In the genomic region with DNA sequence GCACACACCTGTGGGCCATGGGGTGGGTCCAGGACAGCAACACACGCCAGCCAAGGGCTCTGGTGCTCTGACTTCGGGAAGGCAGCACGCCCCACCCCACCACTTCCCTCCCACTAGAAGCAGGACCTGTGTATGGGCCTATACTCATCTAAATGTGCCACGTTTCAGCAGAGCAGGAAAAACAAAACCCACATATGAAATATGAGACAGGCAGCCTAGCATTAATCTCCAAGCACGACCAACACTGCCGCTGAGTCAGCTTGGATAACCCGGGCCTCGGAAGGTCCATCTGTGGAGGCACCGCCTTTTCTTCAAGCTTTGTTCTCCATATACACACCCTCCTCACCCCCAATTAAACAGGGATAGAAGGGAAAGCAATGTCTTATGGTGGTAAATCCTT, we compare ENCODE assay signal across 1 cellular context.
TF ChIP-seq lines count a peak whose summit lies in the region.

No MANE protein-coding gene starts in this region.

TF ChIP-seq in K562, 482 proteins besides CTCF, POLR2A, EP300 and RAD21 (continued from another document and continues in another):
- TF ChIP-seq GMEB1 (CRISPR knock-in tag; IDR thresholded peaks at IDR 0.05), result no peak
- 0 out of 2 replicates have a peak, but pooled peaks have one; percentile 20 for TF ChIP-seq TCF3 (CRISPR knock-in tag; IDR thresholded peaks at IDR 0.05)
- no peak for TF ChIP-seq PCBP2 (IDR thresholded peaks at IDR 0.05; ENCODE audit: low read depth, low read length, poor library complexity, severe bottlenecking)
- TF ChIP-seq STAT5B (CRISPR knock-in tag; IDR thresholded peaks at IDR 0.05), result no peak
- no peak for TF ChIP-seq PBX2 (CRISPR knock-in tag; IDR thresholded peaks at IDR 0.05; ENCODE audit: low read depth)
- TF ChIP-seq PBX2 (tag; conservative IDR thresholded peaks at IDR 0.05; ENCODE audit: low read depth), result peak; percentile 60; the same call in 1 of the 2 replicates
- no peak for TF ChIP-seq ZNF639 (CRISPR knock-in tag; conservative IDR thresholded peaks at IDR 0.05 in 1 of 2, IDR thresholded peaks at IDR 0.05 in 1 of 2)
- TF ChIP-seq POLR2B (IDR thresholded peaks at IDR 0.05; ENCODE audit: low read depth, partially characterized antibody), result no peak
- no peak for TF ChIP-seq ZNF143 (CRISPR knock-in tag; IDR thresholded peaks at IDR 0.05)
- TF ChIP-seq, protein P1, sequence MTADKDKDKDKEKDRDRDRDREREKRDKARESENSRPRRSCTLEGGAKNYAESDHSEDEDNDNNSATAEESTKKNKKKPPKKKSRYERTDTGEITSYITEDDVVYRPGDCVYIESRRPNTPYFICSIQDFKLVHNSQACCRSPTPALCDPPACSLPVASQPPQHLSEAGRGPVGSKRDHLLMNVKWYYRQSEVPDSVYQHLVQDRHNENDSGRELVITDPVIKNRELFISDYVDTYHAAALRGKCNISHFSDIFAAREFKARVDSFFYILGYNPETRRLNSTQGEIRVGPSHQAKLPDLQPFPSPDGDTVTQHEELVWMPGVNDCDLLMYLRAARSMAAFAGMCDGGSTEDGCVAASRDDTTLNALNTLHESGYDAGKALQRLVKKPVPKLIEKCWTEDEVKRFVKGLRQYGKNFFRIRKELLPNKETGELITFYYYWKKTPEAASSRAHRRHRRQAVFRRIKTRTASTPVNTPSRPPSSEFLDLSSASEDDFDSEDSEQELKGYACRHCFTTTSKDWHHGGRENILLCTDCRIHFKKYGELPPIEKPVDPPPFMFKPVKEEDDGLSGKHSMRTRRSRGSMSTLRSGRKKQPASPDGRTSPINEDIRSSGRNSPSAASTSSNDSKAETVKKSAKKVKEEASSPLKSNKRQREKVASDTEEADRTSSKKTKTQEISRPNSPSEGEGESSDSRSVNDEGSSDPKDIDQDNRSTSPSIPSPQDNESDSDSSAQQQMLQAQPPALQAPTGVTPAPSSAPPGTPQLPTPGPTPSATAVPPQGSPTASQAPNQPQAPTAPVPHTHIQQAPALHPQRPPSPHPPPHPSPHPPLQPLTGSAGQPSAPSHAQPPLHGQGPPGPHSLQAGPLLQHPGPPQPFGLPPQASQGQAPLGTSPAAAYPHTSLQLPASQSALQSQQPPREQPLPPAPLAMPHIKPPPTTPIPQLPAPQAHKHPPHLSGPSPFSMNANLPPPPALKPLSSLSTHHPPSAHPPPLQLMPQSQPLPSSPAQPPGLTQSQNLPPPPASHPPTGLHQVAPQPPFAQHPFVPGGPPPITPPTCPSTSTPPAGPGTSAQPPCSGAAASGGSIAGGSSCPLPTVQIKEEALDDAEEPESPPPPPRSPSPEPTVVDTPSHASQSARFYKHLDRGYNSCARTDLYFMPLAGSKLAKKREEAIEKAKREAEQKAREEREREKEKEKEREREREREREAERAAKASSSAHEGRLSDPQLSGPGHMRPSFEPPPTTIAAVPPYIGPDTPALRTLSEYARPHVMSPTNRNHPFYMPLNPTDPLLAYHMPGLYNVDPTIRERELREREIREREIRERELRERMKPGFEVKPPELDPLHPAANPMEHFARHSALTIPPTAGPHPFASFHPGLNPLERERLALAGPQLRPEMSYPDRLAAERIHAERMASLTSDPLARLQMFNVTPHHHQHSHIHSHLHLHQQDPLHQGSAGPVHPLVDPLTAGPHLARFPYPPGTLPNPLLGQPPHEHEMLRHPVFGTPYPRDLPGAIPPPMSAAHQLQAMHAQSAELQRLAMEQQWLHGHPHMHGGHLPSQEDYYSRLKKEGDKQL (CRISPR knock-in tag; IDR thresholded peaks at IDR 0.05; ENCODE audit: borderline replicate concordance), result no peak
- no peak for TF ChIP-seq HMG20A (CRISPR knock-in tag; conservative IDR thresholded peaks at IDR 0.05)
- no peak for TF ChIP-seq PML (IDR thresholded peaks at IDR 0.05; ENCODE audit: low read length)
- 0 out of 2 replicates have a peak, but pooled peaks have one; percentile 7 for TF ChIP-seq CREM (IDR thresholded peaks at IDR 0.05; ENCODE audit: low read depth)
- TF ChIP-seq MCM3 (IDR thresholded peaks at IDR 0.05), result no peak
- TF ChIP-seq ZZZ3 (IDR thresholded peaks at IDR 0.05), result no peak
- TF ChIP-seq ZBTB26 (CRISPR knock-in tag; IDR thresholded peaks at IDR 0.05), result no peak
- TF ChIP-seq LARP7 (IDR thresholded peaks at IDR 0.05), result no peak
- TF ChIP-seq ZNF584 (CRISPR knock-in tag; IDR thresholded peaks at IDR 0.05; ENCODE audit: low read depth), result 0 out of 2 replicates have a peak, but pooled peaks have one; percentile 34
- TF ChIP-seq, protein P2, sequence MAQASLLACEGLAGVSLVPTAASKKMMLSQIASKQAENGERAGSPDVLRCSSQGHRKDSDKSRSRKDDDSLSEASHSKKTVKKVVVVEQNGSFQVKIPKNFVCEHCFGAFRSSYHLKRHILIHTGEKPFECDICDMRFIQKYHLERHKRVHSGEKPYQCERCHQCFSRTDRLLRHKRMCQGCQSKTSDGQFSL (CRISPR knock-in tag; IDR thresholded peaks at IDR 0.05), result no peak
- TF ChIP-seq, protein P2 (tag; IDR thresholded peaks at IDR 0.05), result no peak
- peak; percentile 29; the same call in 1 of the 2 replicates for TF ChIP-seq SPI1 (IDR thresholded peaks at IDR 0.05; ENCODE audit: borderline replicate concordance, low read depth, low read length)
- no peak for TF ChIP-seq ARHGAP35 (IDR thresholded peaks at IDR 0.05; ENCODE audit: partially characterized antibody)
- TF ChIP-seq ZFP91 (CRISPR knock-in tag; IDR thresholded peaks at IDR 0.05), result no peak
- TF ChIP-seq ZNF197 (CRISPR knock-in tag; IDR thresholded peaks at IDR 0.05; ENCODE audit: low read depth), result no peak
- TF ChIP-seq ZSCAN29 (IDR thresholded peaks at IDR 0.05), result no peak
- TF ChIP-seq ZNF785 (CRISPR knock-in tag; IDR thresholded peaks at IDR 0.05), result no peak
- TF ChIP-seq SLC30A9 (CRISPR knock-in tag; IDR thresholded peaks at IDR 0.05), result no peak
- TF ChIP-seq TBP (optimal IDR thresholded peaks at IDR 0.05; ENCODE audit: low read depth, low read length), result no peak
- TF ChIP-seq, protein P3, sequence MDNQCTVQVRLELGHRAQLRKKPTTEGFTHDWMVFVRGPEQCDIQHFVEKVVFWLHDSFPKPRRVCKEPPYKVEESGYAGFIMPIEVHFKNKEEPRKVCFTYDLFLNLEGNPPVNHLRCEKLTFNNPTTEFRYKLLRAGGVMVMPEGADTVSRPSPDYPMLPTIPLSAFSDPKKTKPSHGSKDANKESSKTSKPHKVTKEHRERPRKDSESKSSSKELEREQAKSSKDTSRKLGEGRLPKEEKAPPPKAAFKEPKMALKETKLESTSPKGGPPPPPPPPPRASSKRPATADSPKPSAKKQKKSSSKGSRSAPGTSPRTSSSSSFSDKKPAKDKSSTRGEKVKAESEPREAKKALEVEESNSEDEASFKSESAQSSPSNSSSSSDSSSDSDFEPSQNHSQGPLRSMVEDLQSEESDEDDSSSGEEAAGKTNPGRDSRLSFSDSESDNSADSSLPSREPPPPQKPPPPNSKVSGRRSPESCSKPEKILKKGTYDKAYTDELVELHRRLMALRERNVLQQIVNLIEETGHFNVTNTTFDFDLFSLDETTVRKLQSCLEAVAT (IDR thresholded peaks at IDR 0.05), result no peak
- TF ChIP-seq POLR2H (tag; IDR thresholded peaks at IDR 0.05; ENCODE audit: low read depth), result no peak
- no peak for TF ChIP-seq POLR3G (IDR thresholded peaks at IDR 0.05; ENCODE audit: extremely low read depth, insufficient read length, insufficient replicate concordance)
- TF ChIP-seq C11orf30 (IDR thresholded peaks at IDR 0.05; ENCODE audit: low read depth), result peak; percentile 77
- TF ChIP-seq TAF9B (IDR thresholded peaks at IDR 0.05; ENCODE audit: partially characterized antibody), result no peak
- no peak for TF ChIP-seq HDAC2 (IDR thresholded peaks at IDR 0.05)
- no peak for TF ChIP-seq NR1H2 (CRISPR knock-in tag; IDR thresholded peaks at IDR 0.05)
- TF ChIP-seq GABPA (tag; conservative IDR thresholded peaks at IDR 0.05; ENCODE audit: low read depth), result no peak
- TF ChIP-seq HES1 (IDR thresholded peaks at IDR 0.05; ENCODE audit: low read depth), result no peak
- TF ChIP-seq DMBX1 (CRISPR knock-in tag; IDR thresholded peaks at IDR 0.05; ENCODE audit: borderline replicate concordance), result no peak
- no peak for TF ChIP-seq KLF1 (tag; IDR thresholded peaks at IDR 0.05)
- TF ChIP-seq, protein P4, sequence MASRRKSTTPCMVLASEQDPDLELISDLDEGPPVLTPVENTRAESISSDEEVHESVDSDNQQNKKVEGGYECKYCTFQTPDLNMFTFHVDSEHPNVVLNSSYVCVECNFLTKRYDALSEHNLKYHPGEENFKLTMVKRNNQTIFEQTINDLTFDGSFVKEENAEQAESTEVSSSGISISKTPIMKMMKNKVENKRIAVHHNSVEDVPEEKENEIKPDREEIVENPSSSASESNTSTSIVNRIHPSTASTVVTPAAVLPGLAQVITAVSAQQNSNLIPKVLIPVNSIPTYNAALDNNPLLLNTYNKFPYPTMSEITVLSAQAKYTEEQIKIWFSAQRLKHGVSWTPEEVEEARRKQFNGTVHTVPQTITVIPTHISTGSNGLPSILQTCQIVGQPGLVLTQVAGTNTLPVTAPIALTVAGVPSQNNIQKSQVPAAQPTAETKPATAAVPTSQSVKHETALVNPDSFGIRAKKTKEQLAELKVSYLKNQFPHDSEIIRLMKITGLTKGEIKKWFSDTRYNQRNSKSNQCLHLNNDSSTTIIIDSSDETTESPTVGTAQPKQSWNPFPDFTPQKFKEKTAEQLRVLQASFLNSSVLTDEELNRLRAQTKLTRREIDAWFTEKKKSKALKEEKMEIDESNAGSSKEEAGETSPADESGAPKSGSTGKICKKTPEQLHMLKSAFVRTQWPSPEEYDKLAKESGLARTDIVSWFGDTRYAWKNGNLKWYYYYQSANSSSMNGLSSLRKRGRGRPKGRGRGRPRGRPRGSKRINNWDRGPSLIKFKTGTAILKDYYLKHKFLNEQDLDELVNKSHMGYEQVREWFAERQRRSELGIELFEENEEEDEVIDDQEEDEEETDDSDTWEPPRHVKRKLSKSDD (conservative IDR thresholded peaks at IDR 0.05; ENCODE audit: low read length), result no peak
- no peak for TF ChIP-seq L3MBTL2 (IDR thresholded peaks at IDR 0.05)
- TF ChIP-seq OTX1 (CRISPR knock-in tag; IDR thresholded peaks at IDR 0.05), result no peak
